In genomic region chr21:30257773-30258172, GRCh38 we compare ENCODE assay signal across 11 cellular contexts. TPM values are rescaled to one million over a fixed set of nuclear protein-coding genes. Genes with fewer than 3 reads are reported as not detected.
DNase-seq lines count a peak whose midpoint lies in the region; ATAC-seq and TF ChIP-seq lines count a peak whose summit lies in the region.
"Had no signal": no experiment of that assay in that cellular context is flagged by ENCODE, and none has a peak within 500 bp of the region (broad histone marks: within the 10 kb centered on the region; RNA-seq: fewer than 3 reads in every experiment).

No MANE protein-coding gene starts in this region.

- no peak for DNase-seq in left ventricle myocardium inferior
- no peak for DNase-seq in Right ventricle myocardium inferior (ENCODE audit: missing footprints)
- DNase-seq in SJCRH30, result peak; percentile 13 to 52
- peak; percentile 28 to 58 for DNase-seq in foreskin keratinocyte
- no peak for DNase-seq in upper lobe of right lung
- no peak for DNase-seq in dedifferentiated amniotic fluid mesenchymal stem cell (ENCODE audit: extremely low spot score)
- DNase-seq: activated CD4-positive, alpha-beta T cell treated with anti-CD3 and anti-CD28 coated beads for 1 hour; left ventricle myocardium superior had no signal

- no peak overlapping the region for H3K27ac ChIP-seq in left ventricle myocardium inferior (replicated peaks)
- no peak overlapping the region for H3K27ac ChIP-seq in SJCRH30
- H3K27ac ChIP-seq in foreskin keratinocyte, result no peak overlapping the region
- H3K27ac ChIP-seq in upper lobe of right lung, result no peak overlapping the region

- ATAC-seq in Right ventricle myocardium inferior (no peak), foreskin keratinocyte (peak; percentile 74), upper lobe of right lung (peak; percentile 39), GM21381 (IDR thresholded peaks at IDR 0.05; ENCODE audit: unreplicated experiment) (no peak)
- ATAC-seq in activated CD4-positive, CD25-positive, alpha-beta regulatory T cell treated with anti-CD3 and anti-CD28 coated beads, Interleukin-2, amount 50 U/mL, for 24 hours, result no peak
- ATAC-seq: left ventricle myocardium superior had no signal

- H3K4me1 ChIP-seq in left ventricle myocardium inferior, result no peaks in the 10 kb centered on the region
- no peaks in the 10 kb centered on the region for H3K4me1 ChIP-seq in SJCRH30
- H3K4me1 ChIP-seq in foreskin keratinocyte, result peaks cover 5% of the 10 kb centered on the region
- no peaks in the 10 kb centered on the region for H3K4me1 ChIP-seq in upper lobe of right lung
- H3K4me1 ChIP-seq: Caco-2 had no signal

- H3K27me3 ChIP-seq in left ventricle myocardium inferior (ENCODE audit: low read depth) (no peaks in the 10 kb centered on the region), SJCRH30 (no peaks in the 10 kb centered on the region), foreskin keratinocyte (no peaks in the 10 kb centered on the region), upper lobe of right lung (no peaks in the 10 kb centered on the region)

- TF ChIP-seq CTCF in left ventricle myocardium inferior (IDR thresholded peaks at IDR 0.05; ENCODE audit: borderline replicate concordance) (peak; percentile 40), foreskin keratinocyte (conservative IDR thresholded peaks at IDR 0.05) (peak; percentile 76), upper lobe of right lung (IDR thresholded peaks at IDR 0.05) (no peak)

- H3K36me3 ChIP-seq in left ventricle myocardium inferior (no peaks in the 10 kb centered on the region), SJCRH30 (no peaks in the 10 kb centered on the region), upper lobe of right lung (no peaks in the 10 kb centered on the region)

- intact Hi-C loops in left ventricle myocardium inferior (cut with micrococcal nuclease), result no loop called here
- intact Hi-C loops in Right ventricle myocardium inferior (cut with DNase I), result loop anchor here (10.0 kb wide), 1 partner anchor 183 kb away; no protein-coding TSS in a partner anchor
- intact Hi-C loops in upper lobe of right lung (cut with DNase I), result no loop called here

- H3K4me3 ChIP-seq in left ventricle myocardium inferior (no peak overlapping the region), SJCRH30 (no peak overlapping the region), upper lobe of right lung (no peak overlapping the region)

- H3K9me3 ChIP-seq in left ventricle myocardium inferior (replicated peaks) (no peaks in the 10 kb centered on the region), SJCRH30 (replicated peaks) (no peaks in the 10 kb centered on the region), upper lobe of right lung (no peaks in the 10 kb centered on the region)
- H3K9me3 ChIP-seq: Caco-2 had no signal

RNA-seq across cellular contexts. Expression of gene KRTAP24-1, which starts 25.0 kb away (rescaled TPM):
- total RNA-seq in left ventricle myocardium inferior (not detected), Right ventricle myocardium inferior (not detected), foreskin keratinocyte (not detected in 2 replicates), upper lobe of right lung (not detected)
- total RNA-seq in SJCRH30 (2014; rRNA removed; shearing (Covaris generic)), result not detected in 2 replicates
- not detected in 2 replicates for polyA plus RNA-seq in foreskin keratinocyte
- total RNA-seq: Caco-2, left ventricle myocardium superior had no signal

RNA-seq across cellular contexts. Expression of gene KRTAP25-1, which starts 31.5 kb away (rescaled TPM):
- not detected for total RNA-seq in left ventricle myocardium inferior
- total RNA-seq in Right ventricle myocardium inferior, result not detected
- not detected in 2 replicates for total RNA-seq in SJCRH30 (2014; rRNA removed; shearing (Covaris generic))
- total RNA-seq in foreskin keratinocyte, result not detected in 2 replicates
- polyA plus RNA-seq in foreskin keratinocyte, result not detected in 2 replicates
- total RNA-seq in upper lobe of right lung, result not detected
- total RNA-seq: Caco-2, left ventricle myocardium superior had no signal

RNA-seq across cellular contexts. Expression of gene CLDN8, which starts 41.9 kb away (rescaled TPM):
- total RNA-seq in left ventricle myocardium inferior, result not detected
- not detected for total RNA-seq in Right ventricle myocardium inferior
- total RNA-seq in SJCRH30 (2014; rRNA removed; shearing (Covaris generic)), result not detected in 2 replicates
- not detected in 2 replicates for total RNA-seq in foreskin keratinocyte
- not detected in 2 replicates for polyA plus RNA-seq in foreskin keratinocyte
- not detected for total RNA-seq in upper lobe of right lung
- total RNA-seq: Caco-2, left ventricle myocardium superior had no signal

Comparison
In these comparisons a context has a peak if more than half of its experiments do, and no peak if none do; other contexts are left out.
1. DNase-seq: peak in SJCRH30 (2 of 2) and foreskin keratinocyte (2 of 2); none in left ventricle myocardium inferior (single experiment), Right ventricle myocardium inferior (single experiment), upper lobe of right lung (single experiment) and dedifferentiated amniotic fluid mesenchymal stem cell (single experiment).
2. ATAC-seq: peak in foreskin keratinocyte (single experiment) and upper lobe of right lung (single experiment); none in Right ventricle myocardium inferior (single experiment), activated CD4-positive, CD25-positive, alpha-beta regulatory T cell treated with anti-CD3 and anti-CD28 coated beads, Interleukin-2, amount 50 U/mL, for 24 hours (0 of 2) and GM21381 (single experiment).